ENCODE assay signal across 24 cellular contexts in the genomic region with DNA sequence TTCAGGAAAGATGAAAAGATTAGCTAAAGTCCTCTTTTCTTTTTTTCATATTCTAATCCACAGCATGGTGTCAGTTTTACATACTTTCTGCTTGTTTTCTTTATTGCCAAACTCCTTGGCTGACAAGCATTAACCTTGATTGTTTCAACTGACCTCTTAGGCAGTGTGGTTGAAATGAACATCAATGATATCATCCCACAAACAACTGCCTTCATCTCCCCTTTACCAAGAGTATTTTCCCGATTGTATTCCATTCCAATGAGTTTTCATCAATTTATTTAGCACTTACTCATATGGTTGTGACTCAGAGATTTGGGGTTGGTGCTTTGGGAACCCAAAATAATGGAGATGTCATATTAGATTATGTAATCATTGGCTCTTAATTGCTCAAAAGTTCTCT.
DNase-seq lines count a peak whose midpoint lies in the region; ATAC-seq and TF ChIP-seq lines count a peak whose summit lies in the region.
"Had no signal": no experiment of that assay in that cellular context is flagged by ENCODE, and none has a peak within 500 bp of the region (broad histone marks: within the 10 kb centered on the region; RNA-seq: fewer than 3 reads in every experiment).

No MANE protein-coding gene starts in this region.

- TF ChIP-seq CTCF in epithelial cell of esophagus (IDR thresholded peaks at IDR 0.05; ENCODE audit: insufficient read depth, low read depth, low read length, missing control alignments) = no peak
- no peak for TF ChIP-seq CTCF in mucosa of descending colon (IDR thresholded peaks at IDR 0.05)

- H3K79me2 ChIP-seq in Karpas-422 (ENCODE audit: low read length) = no peaks in the 10 kb centered on the region

- H3K9me3 ChIP-seq in mucosa of descending colon = no peaks in the 10 kb centered on the region
- H3K9me3 ChIP-seq in Karpas-422 (ENCODE audit: low read length) = no peaks in the 10 kb centered on the region
- H3K9me3 ChIP-seq: heart right ventricle, lower lobe of right lung, suprapubic skin had no signal

- DNase-seq in Daoy (ENCODE audit: low read depth) (peak; percentile 80), LHCN-M2 (ENCODE audit: low read depth) (peak; percentile 42), epithelial cell of esophagus (ENCODE audit: low read depth) (peak; percentile 79), myocyte (ENCODE audit: low read depth) (peak; percentile 9), iPS-NIHi11 (ENCODE audit: low spot score) (no peak), mucosa of descending colon (no peak), Karpas-422 (no peak), SK-N-DZ (ENCODE audit: low spot score) (no peak)
- DNase-seq: activated CD4-positive, CD25-positive, alpha-beta regulatory T cell treated with anti-CD3 and anti-CD28 coated beads, Interleukin-2, amount 50 U/mL, for 72 hours; activated naive CD4-positive, alpha-beta T cell treated with anti-CD3 and anti-CD28 coated beads for 36 hours; activated T-cell treated with anti-CD3 and anti-CD28 coated beads, Interleukin-2, amount 50 U/mL, for 24 hours; amygdala; central memory CD4-positive, alpha-beta T cell; DMS 273 treated with DMSO at 0.1 percent for 48 hours; heart right ventricle; immature natural killer cell; KBM-7; lower lobe of right lung; NCI-H1105; NCI-H510A; occipital lobe; retina; stimulated activated CD4-positive, alpha-beta T cell treated with anti-CD3 and anti-CD28 coated beads, Interleukin-12 subunit alpha, Interleukin-12 subunit beta, amount 100 ng/mL, for 4 hours had no signal

- H3K4me1 ChIP-seq in mucosa of descending colon (ENCODE audit: low read depth) (no peaks in the 10 kb centered on the region), Karpas-422 (ENCODE audit: low read length) (no peaks in the 10 kb centered on the region)
- H3K4me1 ChIP-seq: heart right ventricle had no signal

- H3K9me2 ChIP-seq in Karpas-422 (replicated peaks; ENCODE audit: insufficient read depth, low read length) = no peaks in the 10 kb centered on the region

- H3K4me2 ChIP-seq in Karpas-422 (ENCODE audit: low read depth, low read length, poor library complexity, severe bottlenecking) = no peak overlapping the region

- H3K36me3 ChIP-seq in mucosa of descending colon (ENCODE audit: low read depth) (no peaks in the 10 kb centered on the region), Karpas-422 (ENCODE audit: insufficient read depth, low read length) (no peaks in the 10 kb centered on the region)
- H3K36me3 ChIP-seq: heart right ventricle, lower lobe of right lung, suprapubic skin had no signal

- H3K27ac ChIP-seq in Karpas-422 (ENCODE audit: low read length) = no peak overlapping the region
- H3K27ac ChIP-seq: heart right ventricle, lower lobe of right lung had no signal

- no peaks in the 10 kb centered on the region for H4K20me1 ChIP-seq in Karpas-422 (ENCODE audit: insufficient read depth, low read depth, low read length)

- H3K27me3 ChIP-seq in Karpas-422 (ENCODE audit: low read length) = no peaks in the 10 kb centered on the region
- H3K27me3 ChIP-seq: suprapubic skin had no signal

- no peak for ATAC-seq in mucosa of descending colon
- ATAC-seq: heart right ventricle, lower lobe of right lung had no signal

- intact Hi-C loops in mucosa of descending colon (cut with DNase I, micrococcal nuclease) = no loop called here

- no peak overlapping the region for H2AFZ ChIP-seq in Karpas-422 (ENCODE audit: low read length)

- H3K4me3 ChIP-seq in epithelial cell of esophagus (ENCODE audit: low read length) = no peak overlapping the region
- no peak overlapping the region for H3K4me3 ChIP-seq in mucosa of descending colon
- H3K4me3 ChIP-seq in Karpas-422 (ENCODE audit: low read length) = no peak overlapping the region
- H3K4me3 ChIP-seq: heart right ventricle, lower lobe of right lung, suprapubic skin had no signal

- H3K9ac ChIP-seq in Karpas-422 (ENCODE audit: low read length) = no peak overlapping the region

Comparison
In these comparisons a context has a peak if more than half of its experiments do, and no peak if none do; other contexts are left out.
1. DNase-seq: peak in Daoy (single experiment), LHCN-M2 (single experiment), epithelial cell of esophagus (single experiment) and myocyte (single experiment); none in iPS-NIHi11 (single experiment), mucosa of descending colon (0 of 3), Karpas-422 (single experiment) and SK-N-DZ (single experiment).